In genomic region chr12:130707571-130707891, GRCh38 we compare ENCODE assay signal across 18 cellular contexts. TPM values are rescaled to one million over a fixed set of nuclear protein-coding genes. Genes with fewer than 3 reads are reported as not detected.
DNase-seq lines count a peak whose midpoint lies in the region; ATAC-seq and TF ChIP-seq lines count a peak whose summit lies in the region.
"Had no signal": no experiment of that assay in that cellular context is flagged by ENCODE, and none has a peak within 500 bp of the region (broad histone marks: within the 10 kb centered on the region; RNA-seq: fewer than 3 reads in every experiment).

No MANE protein-coding gene starts in this region.

- H2BK20ac ChIP-seq in H9 (ENCODE audit: low read depth, low read length, poor library complexity, severe bottlenecking) = no peak overlapping the region

- no peak overlapping the region for H3K27ac Mint-ChIP-seq in H9
- H3K27ac Mint-ChIP-seq: B cell; CD8-positive, alpha-beta T cell had no signal

- no peaks in the 10 kb centered on the region for H3K36me3 ChIP-seq in lower lobe of right lung
- H3K36me3 ChIP-seq: BLaER1 treated with 17β-estradiol and CSF1 and Interleukin-3, amounts not matched to agents 10 nM and 100 nM had no signal

- no peaks in the 10 kb centered on the region for H3K79me2 ChIP-seq in H9 (ENCODE audit: insufficient read depth, low read length)

- no CpG with 5 or more reads among the region's 8 CpGs for WGBS in H9 (ENCODE audit: extremely low coverage, insufficient read length, low lambda C conversion rate)

- intact Hi-C loops in lower lobe of right lung (cut with DNase I) = no loop called here
- intact Hi-C loops in posterior vena cava (cut with DNase I) = no loop called here

- H3K9ac ChIP-seq in H9 (ENCODE audit: extremely low read depth, insufficient read length, low read length) = no peak overlapping the region
- H3K9ac ChIP-seq: BLaER1 treated with 17β-estradiol and CSF1 and Interleukin-3, amounts not matched to agents 10 nM and 100 nM had no signal

- H3K23me2 ChIP-seq in H9 (ENCODE audit: insufficient read length, low read depth, low read length, poor library complexity, severe bottlenecking) = no peaks in the 10 kb centered on the region

- DNase-seq in H9 (peak; percentile 19), ecto neural progenitor cell (ENCODE audit: low spot score) (peak; percentile 49), lower lobe of right lung (peak; percentile 36), posterior vena cava (ENCODE audit: low spot score) (peak; percentile 41), middle frontal gyrus (ENCODE audit: extremely low spot score, low spot score) (no peak)
- DNase-seq: 8988T; Calu3; CD8-positive, alpha-beta T cell; DMS79 treated with DMSO at 0.1 percent for 48 hours; GF-D8; GOT3; H7 had no signal

- H3K4me3 Mint-ChIP-seq in H9 = no peak overlapping the region
- H3K4me3 Mint-ChIP-seq: B cell; CD8-positive, alpha-beta T cell; IgD-negative memory B cell had no signal

- H3K27me3 ChIP-seq in H9 (ENCODE audit: insufficient read depth, low read length) (no peaks in the 10 kb centered on the region), lower lobe of right lung (ENCODE audit: low read depth) (peaks cover 19% of the 10 kb centered on the region)

- H2BK120ac ChIP-seq in H9 (ENCODE audit: low read depth, low read length, poor library complexity, severe bottlenecking) = no peak overlapping the region

- peaks cover 7 to 22% of the 10 kb centered on the region in 2 experiments for H3K4me1 Mint-ChIP-seq in H9
- H3K4me1 Mint-ChIP-seq: B cell, IgD-negative memory B cell had no signal

- H3K56ac ChIP-seq in H9 (ENCODE audit: insufficient read length, low read depth, low read length) = no peak overlapping the region

- no peak overlapping the region for H4K5ac ChIP-seq in H9 (ENCODE audit: insufficient read length, low read depth, low read length)

- no peak for TF ChIP-seq CTCF in H9 (conservative IDR thresholded peaks at IDR 0.05)
- no peak for TF ChIP-seq CTCF in lower lobe of right lung (IDR thresholded peaks at IDR 0.05)

- H3K36me3 Mint-ChIP-seq in H9 (ENCODE audit: insufficient read depth in 1 of 3, low read depth in 3 of 3) = no peaks in the 10 kb centered on the region
- H3K36me3 Mint-ChIP-seq: CD8-positive, alpha-beta T cell; IgD-negative memory B cell had no signal

- H2BK5ac ChIP-seq in H9 (ENCODE audit: insufficient read length, low read length) = no peak overlapping the region

- H2BK15ac ChIP-seq in H9 (ENCODE audit: low read depth, low read length) = no peak overlapping the region

- H3K18ac ChIP-seq in H9 (ENCODE audit: insufficient read length, low read depth, low read length) = no peak overlapping the region

- H3K79me1 ChIP-seq in H9 (ENCODE audit: insufficient read depth, low read depth, low read length, poor library complexity, severe bottlenecking) = no peaks in the 10 kb centered on the region

- no peak overlapping the region for H2AFZ ChIP-seq in H9 (ENCODE audit: low read length)

- H3K4me3 ChIP-seq in lower lobe of right lung = no peak overlapping the region
- H3K4me3 ChIP-seq: BLaER1 treated with 17β-estradiol and CSF1 and Interleukin-3, amounts not matched to agents 10 nM and 100 nM had no signal

- H4K91ac ChIP-seq in H9 (ENCODE audit: insufficient read length, low read depth, low read length) = no peak overlapping the region

- H3K23ac ChIP-seq in H9 (ENCODE audit: insufficient read length, low read depth, low read length) = no peak overlapping the region

- H3K9me3 ChIP-seq in H9 (ENCODE audit: control insufficient read depth, low read depth, low read length) (no peaks in the 10 kb centered on the region), lower lobe of right lung (no peaks in the 10 kb centered on the region)
- H3K9me3 ChIP-seq: BLaER1 treated with 17β-estradiol and CSF1 and Interleukin-3, amounts not matched to agents 10 nM and 100 nM had no signal

- H4K20me1 ChIP-seq in H9 (ENCODE audit: control insufficient read depth, insufficient read depth, insufficient read length) = no peaks in the 10 kb centered on the region
- H4K20me1 ChIP-seq: BLaER1 treated with 17β-estradiol and CSF1 and Interleukin-3, amounts not matched to agents 10 nM and 100 nM had no signal

- no peak overlapping the region for H2BK12ac ChIP-seq in H9 (ENCODE audit: insufficient read length, low read depth, low read length)

- H3K27me3 Mint-ChIP-seq in H9 (ENCODE audit: low read depth) = peaks cover 53% of the 10 kb centered on the region

- H3K4me2 ChIP-seq in H9 (ENCODE audit: insufficient read depth, insufficient read length, low read length) = no peak overlapping the region
- H3K4me2 ChIP-seq: BLaER1 treated with 17β-estradiol and CSF1 and Interleukin-3, amounts not matched to agents 10 nM and 100 nM had no signal

- H3K14ac ChIP-seq in H9 (ENCODE audit: insufficient read depth, low read length) = no peak overlapping the region

- H4K8ac ChIP-seq in H9 (replicated peaks; ENCODE audit: insufficient read length, low read depth, low read length) = no peak overlapping the region

- ATAC-seq in lower lobe of right lung (no peak), GM21529 (IDR thresholded peaks at IDR 0.05; ENCODE audit: unreplicated experiment) (no peak), GM18867 (IDR thresholded peaks at IDR 0.05; ENCODE audit: unreplicated experiment) (no peak)
- ATAC-seq: CD8-positive, alpha-beta T cell; HepG2 had no signal

- no peak overlapping the region for H2AK5ac ChIP-seq in H9 (ENCODE audit: insufficient read length, low read length)

- no peak overlapping the region for H3T11ph ChIP-seq in H9 (ENCODE audit: low read length)

- no peak overlapping the region for H3K4ac ChIP-seq in H9 (ENCODE audit: low read depth, low read length)

- H3K9me3 Mint-ChIP-seq in H9 = peaks cover 0 to 1% of the 10 kb centered on the region in 2 experiments; a peak in 1 of 5 replicates
- H3K9me3 Mint-ChIP-seq: CD8-positive, alpha-beta T cell had no signal

- H3K4me1 ChIP-seq in H9 (ENCODE audit: insufficient read depth, low read length) (no peaks in the 10 kb centered on the region), lower lobe of right lung (no peaks in the 10 kb centered on the region)

- no peak overlapping the region for H3K27ac ChIP-seq in H9 (ENCODE audit: insufficient read length, low read depth, low read length)
- H3K27ac ChIP-seq in lower lobe of right lung = no peak overlapping the region
- H3K27ac ChIP-seq: BLaER1 treated with 17β-estradiol and CSF1 and Interleukin-3, amounts not matched to agents 10 nM and 100 nM had no signal

RNA-seq across cellular contexts. Expression of gene RIMBP2, which starts 8.6 kb away (rescaled TPM):
- total RNA-seq in H9 (2021) (0.70 TPM in 2 replicates), lower lobe of right lung (0.27 TPM), posterior vena cava (1 to 10 TPM; 1.3 to 1.7 TPM)
- total RNA-seq: B cell; CD8-positive, alpha-beta T cell; HepG2 had no signal
